1 cellular context compared by ENCODE assay signal in the genomic region with DNA sequence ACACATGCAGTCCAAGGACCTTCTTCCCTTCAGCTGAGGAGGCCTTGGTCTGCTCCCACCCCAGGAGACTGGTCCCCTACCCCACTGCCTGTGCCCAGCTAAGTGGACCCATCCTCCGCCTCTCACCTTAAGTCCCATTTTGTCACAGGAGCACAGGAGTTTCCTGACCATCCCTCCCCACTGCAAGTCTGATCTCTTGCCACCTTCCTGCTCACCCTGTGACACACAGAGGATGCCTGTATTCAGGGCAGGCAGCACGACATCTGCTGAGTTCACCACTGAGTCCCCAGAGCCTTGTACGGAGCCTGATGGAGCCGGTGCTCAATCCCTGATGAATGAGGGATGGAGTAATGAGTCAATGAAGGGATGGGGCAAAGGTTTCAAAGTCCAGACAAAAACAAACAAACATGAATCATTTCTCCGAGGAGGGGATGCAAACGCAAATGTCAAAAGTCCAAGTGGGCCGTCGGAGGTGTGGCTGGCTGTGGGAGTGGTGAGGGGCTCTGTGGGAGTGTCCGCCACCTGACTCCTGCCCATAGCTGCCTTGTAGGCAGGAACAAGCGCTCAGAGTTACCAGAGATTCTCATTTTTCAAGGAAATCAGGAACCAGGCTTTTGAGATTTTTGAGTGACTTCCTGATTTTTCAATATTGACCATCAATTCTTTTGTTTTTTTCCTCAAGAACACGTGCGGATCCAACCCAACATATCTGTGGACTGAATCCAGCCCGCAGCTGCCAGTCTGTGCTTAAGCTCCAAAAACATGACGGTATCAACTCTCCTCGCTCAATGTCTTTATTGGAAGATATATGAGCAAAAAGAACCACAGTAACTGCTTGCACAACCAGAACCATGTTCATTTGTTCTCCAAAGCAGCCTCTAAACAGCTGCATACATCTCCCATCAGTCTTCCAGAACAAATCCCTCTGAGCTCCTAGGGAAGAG.
TF ChIP-seq lines count a peak whose summit lies in the region.

No MANE protein-coding gene starts in this region.

TF ChIP-seq in HepG2, 621 proteins besides CTCF, POLR2A, EP300 and RAD21 (continued from another document and continues in another):
- TF ChIP-seq, protein P1, sequence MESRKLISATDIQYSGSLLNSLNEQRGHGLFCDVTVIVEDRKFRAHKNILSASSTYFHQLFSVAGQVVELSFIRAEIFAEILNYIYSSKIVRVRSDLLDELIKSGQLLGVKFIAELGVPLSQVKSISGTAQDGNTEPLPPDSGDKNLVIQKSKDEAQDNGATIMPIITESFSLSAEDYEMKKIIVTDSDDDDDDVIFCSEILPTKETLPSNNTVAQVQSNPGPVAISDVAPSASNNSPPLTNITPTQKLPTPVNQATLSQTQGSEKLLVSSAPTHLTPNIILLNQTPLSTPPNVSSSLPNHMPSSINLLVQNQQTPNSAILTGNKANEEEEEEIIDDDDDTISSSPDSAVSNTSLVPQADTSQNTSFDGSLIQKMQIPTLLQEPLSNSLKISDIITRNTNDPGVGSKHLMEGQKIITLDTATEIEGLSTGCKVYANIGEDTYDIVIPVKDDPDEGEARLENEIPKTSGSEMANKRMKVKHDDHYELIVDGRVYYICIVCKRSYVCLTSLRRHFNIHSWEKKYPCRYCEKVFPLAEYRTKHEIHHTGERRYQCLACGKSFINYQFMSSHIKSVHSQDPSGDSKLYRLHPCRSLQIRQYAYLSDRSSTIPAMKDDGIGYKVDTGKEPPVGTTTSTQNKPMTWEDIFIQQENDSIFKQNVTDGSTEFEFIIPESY (CRISPR knock-in tag; IDR thresholded peaks at IDR 0.05) = peak; percentile 80
- TF ChIP-seq ZNF670 (CRISPR knock-in tag; IDR thresholded peaks at IDR 0.05; ENCODE audit: borderline replicate concordance) (peak; percentile 83; the same call in 1 of the 2 replicates), RXRB (CRISPR knock-in tag; IDR thresholded peaks at IDR 0.05; ENCODE audit: borderline replicate concordance) (peak; percentile 78), U2AF2 (IDR thresholded peaks at IDR 0.05; ENCODE audit: low read depth, low read length) (no peak), GFI1 (CRISPR knock-in tag; IDR thresholded peaks at IDR 0.05; ENCODE audit: borderline replicate concordance) (peak; percentile 80), JUN (CRISPR knock-in tag; IDR thresholded peaks at IDR 0.05) (peak; percentile 92), ZFAT (CRISPR knock-in tag; conservative IDR thresholded peaks at IDR 0.05) (no peak), NFYC (CRISPR knock-in tag; IDR thresholded peaks at IDR 0.05) (no peak), POLR2AphosphoS5 (IDR thresholded peaks at IDR 0.05; ENCODE audit: low read depth, low read length) (no peak; the same call in 1 of the 2 replicates), ZNF747 (CRISPR knock-in tag; IDR thresholded peaks at IDR 0.05; ENCODE audit: borderline replicate concordance) (peak; percentile 37; the same call in 1 of the 2 replicates), ZNF225 (CRISPR knock-in tag; IDR thresholded peaks at IDR 0.05) (no peak; the same call in 1 of the 2 replicates), MED13 (CRISPR knock-in tag; IDR thresholded peaks at IDR 0.05) (no peak), SMARCE1 (IDR thresholded peaks at IDR 0.05; ENCODE audit: borderline replicate concordance) (peak; percentile 78; the same call in 1 of the 2 replicates), FOXK2 (IDR thresholded peaks at IDR 0.05) (no peak), ZFX (CRISPR knock-in tag; IDR thresholded peaks at IDR 0.05; ENCODE audit: low read depth) (0 out of 2 replicates have a peak, but pooled peaks have one; percentile 13), MED8 (CRISPR knock-in tag; IDR thresholded peaks at IDR 0.05; ENCODE audit: insufficient replicate concordance) (no peak), ZNF570 (CRISPR knock-in tag; IDR thresholded peaks at IDR 0.05; ENCODE audit: borderline replicate concordance) (no peak), SNAI1 (CRISPR knock-in tag; IDR thresholded peaks at IDR 0.05; ENCODE audit: borderline replicate concordance) (no peak), ZSCAN29 (CRISPR knock-in tag; conservative IDR thresholded peaks at IDR 0.05) (no peak), MAFG (CRISPR knock-in tag; IDR thresholded peaks at IDR 0.05) (no peak), RBFOX2 (IDR thresholded peaks at IDR 0.05; ENCODE audit: low read depth, low read length) (no peak), EEA1 (CRISPR knock-in tag; IDR thresholded peaks at IDR 0.05; ENCODE audit: borderline replicate concordance) (no peak), ZNF616 (CRISPR knock-in tag; IDR thresholded peaks at IDR 0.05; ENCODE audit: low read depth) (no peak), RXRA (CRISPR knock-in tag; IDR thresholded peaks at IDR 0.05) (peak; percentile 32; the same call in 1 of the 2 replicates), ZFP36L2 (CRISPR knock-in tag; IDR thresholded peaks at IDR 0.05) (no peak), SAP130 (CRISPR knock-in tag; IDR thresholded peaks at IDR 0.05; ENCODE audit: low read depth) (peak; percentile 91), ZNF180 (CRISPR knock-in tag; IDR thresholded peaks at IDR 0.05; ENCODE audit: borderline replicate concordance, low read depth) (no peak), ZNF224 (CRISPR knock-in tag; IDR thresholded peaks at IDR 0.05) (no peak), REXO4 (CRISPR knock-in tag; IDR thresholded peaks at IDR 0.05; ENCODE audit: borderline replicate concordance) (no peak), ZNF121 (CRISPR knock-in tag; IDR thresholded peaks at IDR 0.05) (peak; percentile 57; the same call in 1 of the 2 replicates), ZFP82 (CRISPR knock-in tag; IDR thresholded peaks at IDR 0.05; ENCODE audit: borderline replicate concordance) (0 out of 2 replicates have a peak, but pooled peaks have one; percentile 29), NPAS2 (CRISPR knock-in tag; IDR thresholded peaks at IDR 0.05; ENCODE audit: borderline replicate concordance) (no peak), NCOR1 (IDR thresholded peaks at IDR 0.05; ENCODE audit: borderline replicate concordance, low read length) (peak; percentile 97), PCBP1 (IDR thresholded peaks at IDR 0.05; ENCODE audit: borderline replicate concordance, low read depth, low read length) (no peak), ZKSCAN8 (CRISPR knock-in tag; IDR thresholded peaks at IDR 0.05; ENCODE audit: borderline replicate concordance) (peak; percentile 68), ZBTB42 (CRISPR knock-in tag; IDR thresholded peaks at IDR 0.05) (no peak), KDM4B (CRISPR knock-in tag; IDR thresholded peaks at IDR 0.05) (peak; percentile 89; the same call in 1 of the 2 replicates), SP140L (CRISPR knock-in tag; IDR thresholded peaks at IDR 0.05; ENCODE audit: borderline replicate concordance) (no peak), GATAD1 (CRISPR knock-in tag; IDR thresholded peaks at IDR 0.05) (peak; percentile 70; the same call in 1 of the 2 replicates), HNRNPUL1 (IDR thresholded peaks at IDR 0.05; ENCODE audit: low read depth, low read length) (no peak)
- TF ChIP-seq, protein P2, sequence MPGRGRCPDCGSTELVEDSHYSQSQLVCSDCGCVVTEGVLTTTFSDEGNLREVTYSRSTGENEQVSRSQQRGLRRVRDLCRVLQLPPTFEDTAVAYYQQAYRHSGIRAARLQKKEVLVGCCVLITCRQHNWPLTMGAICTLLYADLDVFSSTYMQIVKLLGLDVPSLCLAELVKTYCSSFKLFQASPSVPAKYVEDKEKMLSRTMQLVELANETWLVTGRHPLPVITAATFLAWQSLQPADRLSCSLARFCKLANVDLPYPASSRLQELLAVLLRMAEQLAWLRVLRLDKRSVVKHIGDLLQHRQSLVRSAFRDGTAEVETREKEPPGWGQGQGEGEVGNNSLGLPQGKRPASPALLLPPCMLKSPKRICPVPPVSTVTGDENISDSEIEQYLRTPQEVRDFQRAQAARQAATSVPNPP (CRISPR knock-in tag; IDR thresholded peaks at IDR 0.05) = 0 out of 2 replicates have a peak, but pooled peaks have one; percentile 62
- TF ChIP-seq, protein P3, sequence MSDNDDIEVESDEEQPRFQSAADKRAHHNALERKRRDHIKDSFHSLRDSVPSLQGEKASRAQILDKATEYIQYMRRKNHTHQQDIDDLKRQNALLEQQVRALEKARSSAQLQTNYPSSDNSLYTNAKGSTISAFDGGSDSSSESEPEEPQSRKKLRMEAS (IDR thresholded peaks at IDR 0.05) = peak; percentile 87
- TF ChIP-seq, protein P4, sequence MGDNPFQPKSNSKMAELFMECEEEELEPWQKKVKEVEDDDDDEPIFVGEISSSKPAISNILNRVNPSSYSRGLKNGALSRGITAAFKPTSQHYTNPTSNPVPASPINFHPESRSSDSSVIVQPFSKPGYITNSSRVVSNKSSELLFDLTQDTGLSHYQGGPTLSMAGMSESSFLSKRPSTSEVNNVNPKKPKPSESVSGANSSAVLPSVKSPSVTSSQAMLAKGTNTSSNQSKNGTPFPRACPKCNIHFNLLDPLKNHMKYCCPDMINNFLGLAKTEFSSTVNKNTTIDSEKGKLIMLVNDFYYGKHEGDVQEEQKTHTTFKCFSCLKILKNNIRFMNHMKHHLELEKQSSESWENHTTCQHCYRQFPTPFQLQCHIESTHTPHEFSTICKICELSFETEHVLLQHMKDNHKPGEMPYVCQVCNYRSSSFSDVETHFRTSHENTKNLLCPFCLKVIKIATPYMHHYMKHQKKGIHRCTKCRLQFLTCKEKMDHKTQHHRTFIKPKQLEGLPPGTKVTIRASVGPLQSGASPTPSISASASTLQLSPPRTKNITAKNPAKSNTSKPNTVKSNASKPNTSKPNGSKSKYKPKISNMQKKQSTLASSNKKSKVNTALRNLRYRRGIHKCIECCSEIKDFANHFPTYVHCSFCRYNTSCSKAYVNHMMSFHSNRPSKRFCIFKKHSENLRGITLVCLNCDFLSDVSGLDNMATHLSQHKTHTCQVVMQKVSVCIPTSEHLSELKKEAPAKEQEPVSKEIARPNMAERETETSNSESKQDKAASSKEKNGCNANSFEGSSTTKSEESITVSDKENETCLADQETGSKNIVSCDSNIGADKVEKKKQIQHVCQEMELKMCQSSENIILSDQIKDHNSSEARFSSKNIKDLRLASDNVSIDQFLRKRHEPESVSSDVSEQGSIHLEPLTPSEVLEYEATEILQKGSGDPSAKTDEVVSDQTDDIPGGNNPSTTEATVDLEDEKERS (CRISPR knock-in tag; IDR thresholded peaks at IDR 0.05) = peak; percentile 98
- TF ChIP-seq, protein P5, sequence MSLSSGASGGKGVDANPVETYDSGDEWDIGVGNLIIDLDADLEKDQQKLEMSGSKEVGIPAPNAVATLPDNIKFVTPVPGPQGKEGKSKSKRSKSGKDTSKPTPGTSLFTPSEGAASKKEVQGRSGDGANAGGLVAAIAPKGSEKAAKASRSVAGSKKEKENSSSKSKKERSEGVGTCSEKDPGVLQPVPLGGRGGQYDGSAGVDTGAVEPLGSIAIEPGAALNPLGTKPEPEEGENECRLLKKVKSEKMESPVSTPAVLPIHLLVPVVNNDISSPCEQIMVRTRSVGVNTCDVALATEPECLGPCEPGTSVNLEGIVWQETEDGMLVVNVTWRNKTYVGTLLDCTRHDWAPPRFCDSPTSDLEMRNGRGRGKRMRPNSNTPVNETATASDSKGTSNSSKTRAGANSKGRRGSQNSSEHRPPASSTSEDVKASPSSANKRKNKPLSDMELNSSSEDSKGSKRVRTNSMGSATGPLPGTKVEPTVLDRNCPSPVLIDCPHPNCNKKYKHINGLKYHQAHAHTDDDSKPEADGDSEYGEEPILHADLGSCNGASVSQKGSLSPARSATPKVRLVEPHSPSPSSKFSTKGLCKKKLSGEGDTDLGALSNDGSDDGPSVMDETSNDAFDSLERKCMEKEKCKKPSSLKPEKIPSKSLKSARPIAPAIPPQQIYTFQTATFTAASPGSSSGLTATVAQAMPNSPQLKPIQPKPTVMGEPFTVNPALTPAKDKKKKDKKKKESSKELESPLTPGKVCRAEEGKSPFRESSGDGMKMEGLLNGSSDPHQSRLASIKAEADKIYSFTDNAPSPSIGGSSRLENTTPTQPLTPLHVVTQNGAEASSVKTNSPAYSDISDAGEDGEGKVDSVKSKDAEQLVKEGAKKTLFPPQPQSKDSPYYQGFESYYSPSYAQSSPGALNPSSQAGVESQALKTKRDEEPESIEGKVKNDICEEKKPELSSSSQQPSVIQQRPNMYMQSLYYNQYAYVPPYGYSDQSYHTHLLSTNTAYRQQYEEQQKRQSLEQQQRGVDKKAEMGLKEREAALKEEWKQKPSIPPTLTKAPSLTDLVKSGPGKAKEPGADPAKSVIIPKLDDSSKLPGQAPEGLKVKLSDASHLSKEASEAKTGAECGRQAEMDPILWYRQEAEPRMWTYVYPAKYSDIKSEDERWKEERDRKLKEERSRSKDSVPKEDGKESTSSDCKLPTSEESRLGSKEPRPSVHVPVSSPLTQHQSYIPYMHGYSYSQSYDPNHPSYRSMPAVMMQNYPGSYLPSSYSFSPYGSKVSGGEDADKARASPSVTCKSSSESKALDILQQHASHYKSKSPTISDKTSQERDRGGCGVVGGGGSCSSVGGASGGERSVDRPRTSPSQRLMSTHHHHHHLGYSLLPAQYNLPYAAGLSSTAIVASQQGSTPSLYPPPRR (CRISPR knock-in tag; IDR thresholded peaks at IDR 0.05; ENCODE audit: borderline replicate concordance) = peak; percentile 68
- TF ChIP-seq, protein P6, sequence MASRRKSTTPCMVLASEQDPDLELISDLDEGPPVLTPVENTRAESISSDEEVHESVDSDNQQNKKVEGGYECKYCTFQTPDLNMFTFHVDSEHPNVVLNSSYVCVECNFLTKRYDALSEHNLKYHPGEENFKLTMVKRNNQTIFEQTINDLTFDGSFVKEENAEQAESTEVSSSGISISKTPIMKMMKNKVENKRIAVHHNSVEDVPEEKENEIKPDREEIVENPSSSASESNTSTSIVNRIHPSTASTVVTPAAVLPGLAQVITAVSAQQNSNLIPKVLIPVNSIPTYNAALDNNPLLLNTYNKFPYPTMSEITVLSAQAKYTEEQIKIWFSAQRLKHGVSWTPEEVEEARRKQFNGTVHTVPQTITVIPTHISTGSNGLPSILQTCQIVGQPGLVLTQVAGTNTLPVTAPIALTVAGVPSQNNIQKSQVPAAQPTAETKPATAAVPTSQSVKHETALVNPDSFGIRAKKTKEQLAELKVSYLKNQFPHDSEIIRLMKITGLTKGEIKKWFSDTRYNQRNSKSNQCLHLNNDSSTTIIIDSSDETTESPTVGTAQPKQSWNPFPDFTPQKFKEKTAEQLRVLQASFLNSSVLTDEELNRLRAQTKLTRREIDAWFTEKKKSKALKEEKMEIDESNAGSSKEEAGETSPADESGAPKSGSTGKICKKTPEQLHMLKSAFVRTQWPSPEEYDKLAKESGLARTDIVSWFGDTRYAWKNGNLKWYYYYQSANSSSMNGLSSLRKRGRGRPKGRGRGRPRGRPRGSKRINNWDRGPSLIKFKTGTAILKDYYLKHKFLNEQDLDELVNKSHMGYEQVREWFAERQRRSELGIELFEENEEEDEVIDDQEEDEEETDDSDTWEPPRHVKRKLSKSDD (CRISPR knock-in tag; IDR thresholded peaks at IDR 0.05; ENCODE audit: low read depth) = peak; percentile 64; the same call in 1 of the 2 replicates
- TF ChIP-seq, protein P7, sequence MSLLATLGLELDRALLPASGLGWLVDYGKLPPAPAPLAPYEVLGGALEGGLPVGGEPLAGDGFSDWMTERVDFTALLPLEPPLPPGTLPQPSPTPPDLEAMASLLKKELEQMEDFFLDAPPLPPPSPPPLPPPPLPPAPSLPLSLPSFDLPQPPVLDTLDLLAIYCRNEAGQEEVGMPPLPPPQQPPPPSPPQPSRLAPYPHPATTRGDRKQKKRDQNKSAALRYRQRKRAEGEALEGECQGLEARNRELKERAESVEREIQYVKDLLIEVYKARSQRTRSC (CRISPR knock-in tag; IDR thresholded peaks at IDR 0.05; ENCODE audit: low read depth) = no peak
